24 cellular contexts compared by ENCODE assay signal in genomic region chr13:42964681-42965305, GRCh38. TPM values are rescaled to one million over a fixed set of nuclear protein-coding genes. Genes with fewer than 3 reads are reported as not detected.
A peak's percentile ranks its signal among the peaks of the same experiment; 100 is the strongest.
DNase-seq lines count a peak whose midpoint lies in the region; ATAC-seq, FAIRE-seq and TF ChIP-seq lines count a peak whose summit lies in the region.
"Had no signal": no experiment of that assay in that cellular context is flagged by ENCODE, and none has a peak within 500 bp of the region (broad histone marks: within the 10 kb centered on the region; RNA-seq: fewer than 3 reads in every experiment).

No MANE protein-coding gene starts in this region.

- H3K27ac ChIP-seq in kidney (ENCODE audit: low read depth in 2 of 2, low read length in 2 of 2), result no peak overlapping the region
- H3K27ac ChIP-seq: A549, KMS-11 had no signal

- H3K4me1 Mint-ChIP-seq in activated T-helper 2 cell treated with anti-CD3 and anti-CD28 coated beads, Interferon-gamma antibody, Interleukin-2, Interleukin-4, amounts not matched to agents 10 μg/mL and 5 μg/mL and 100 μg/mL, durations not matched to agents 14 hours and 24 hours and 36 hours (ENCODE audit: low read depth), result peaks cover 4% of the 10 kb centered on the region
- peaks cover 33% of the 10 kb centered on the region for H3K4me1 Mint-ChIP-seq in osteocyte (ENCODE audit: unreplicated experiment)

- no peak for TF ChIP-seq CTCF in AG10803 (conservative IDR thresholded peaks at IDR 0.05; ENCODE audit: low read length)
- no peak for TF ChIP-seq CTCF in fibroblast of villous mesenchyme (IDR thresholded peaks at IDR 0.05; ENCODE audit: insufficient read depth, low read depth, low read length)
- no peak for TF ChIP-seq CTCF in osteocyte (IDR thresholded peaks at IDR 0.05)
- TF ChIP-seq CTCF in kidney (IDR thresholded peaks at IDR 0.05; ENCODE audit: borderline replicate concordance, extremely low read depth, insufficient read depth), result no peak

- H3K9ac ChIP-seq in kidney (ENCODE audit: low read length in 2 of 2), result no peak overlapping the region
- H3K9ac ChIP-seq: KMS-11, SK-N-SH had no signal

- H3K36me3 Mint-ChIP-seq in activated T-helper 2 cell treated with anti-CD3 and anti-CD28 coated beads, Interferon-gamma antibody, Interleukin-2, Interleukin-4, amounts not matched to agents 10 μg/mL and 5 μg/mL and 100 μg/mL, durations not matched to agents 14 hours and 24 hours and 36 hours (ENCODE audit: low read depth), result peaks cover 61% of the 10 kb centered on the region
- peaks cover 21% of the 10 kb centered on the region for H3K36me3 Mint-ChIP-seq in osteocyte (ENCODE audit: unreplicated experiment)

- peak overlapping the region; percentile 12 for H3K27ac Mint-ChIP-seq in activated T-helper 2 cell treated with anti-CD3 and anti-CD28 coated beads, Interferon-gamma antibody, Interleukin-2, Interleukin-4, amounts not matched to agents 10 μg/mL and 5 μg/mL and 100 μg/mL, durations not matched to agents 14 hours and 24 hours and 36 hours
- peak overlapping the region; percentile 61 for H3K27ac Mint-ChIP-seq in osteocyte (ENCODE audit: unreplicated experiment)
- H3K27ac Mint-ChIP-seq: CD4-positive, CD25-positive, alpha-beta regulatory T cell; GM23338 had no signal

- H3K4me3 Mint-ChIP-seq in activated T-helper 2 cell treated with anti-CD3 and anti-CD28 coated beads, Interferon-gamma antibody, Interleukin-2, Interleukin-4, amounts not matched to agents 10 μg/mL and 5 μg/mL and 100 μg/mL, durations not matched to agents 14 hours and 24 hours and 36 hours (ENCODE audit: low read depth), result no peak overlapping the region
- H3K4me3 Mint-ChIP-seq in osteocyte (ENCODE audit: unreplicated experiment), result no peak overlapping the region
- H3K4me3 Mint-ChIP-seq: CD4-positive, CD25-positive, alpha-beta regulatory T cell; GM23338 had no signal

- H3K27me3 Mint-ChIP-seq in activated T-helper 2 cell treated with anti-CD3 and anti-CD28 coated beads, Interferon-gamma antibody, Interleukin-2, Interleukin-4, amounts not matched to agents 10 μg/mL and 5 μg/mL and 100 μg/mL, durations not matched to agents 14 hours and 24 hours and 36 hours (ENCODE audit: low read depth), result no peaks in the 10 kb centered on the region
- no peaks in the 10 kb centered on the region for H3K27me3 Mint-ChIP-seq in osteocyte (ENCODE audit: unreplicated experiment)
- H3K27me3 Mint-ChIP-seq: CD4-positive, CD25-positive, alpha-beta regulatory T cell had no signal

- no peaks in the 10 kb centered on the region for H3K9me3 ChIP-seq in kidney (ENCODE audit: control insufficient read depth in 1 of 2, low read length in 2 of 2)
- H3K9me3 ChIP-seq: A549, HAP-1, SK-N-SH had no signal

- peaks cover 0 to 5% of the 10 kb centered on the region in 2 donors for H3K4me1 ChIP-seq in kidney (ENCODE audit: control insufficient read depth in 1 of 2, insufficient read depth in 1 of 2, low read depth in 1 of 2, low read length in 2 of 2)

- no peak for FAIRE-seq in kidney (lab: Jason Lieb, UNC)
- FAIRE-seq: A549, GM12878, HTR-8/SVneo had no signal

- H3K9me3 Mint-ChIP-seq in activated T-helper 2 cell treated with anti-CD3 and anti-CD28 coated beads, Interferon-gamma antibody, Interleukin-2, Interleukin-4, amounts not matched to agents 10 μg/mL and 5 μg/mL and 100 μg/mL, durations not matched to agents 14 hours and 24 hours and 36 hours, result no peaks in the 10 kb centered on the region
- H3K9me3 Mint-ChIP-seq in osteocyte (ENCODE audit: unreplicated experiment), result no peaks in the 10 kb centered on the region
- H3K9me3 Mint-ChIP-seq: CD4-positive, CD25-positive, alpha-beta regulatory T cell; GM23338 had no signal

- H3K4me3 ChIP-seq in AG10803 (ENCODE audit: low read length), result no peak overlapping the region
- no peak overlapping the region for H3K4me3 ChIP-seq in fibroblast of villous mesenchyme (ENCODE audit: low read depth, low read length)
- no peak overlapping the region for H3K4me3 ChIP-seq in kidney (ENCODE audit: low read length in 2 of 2)
- H3K4me3 ChIP-seq: A549, GM12878, GM23338, HAP-1 had no signal

- DNase-seq in AG10803 (ENCODE audit: low read depth), result peak; percentile 33
- DNase-seq in activated T-helper 2 cell treated with anti-CD3 and anti-CD28 coated beads, Interferon-gamma antibody, Interleukin-2, Interleukin-4, amounts not matched to agents 10 μg/mL and 5 μg/mL and 100 μg/mL, durations not matched to agents 14 hours and 24 hours and 36 hours (ENCODE audit: low spot score), result no peak
- DNase-seq in fibroblast of villous mesenchyme (ENCODE audit: low read depth), result peak; percentile 48
- DNase-seq in osteocyte (ENCODE audit: extremely low spot score, unreplicated experiment), result no peak
- no peak for DNase-seq in kidney
- DNase-seq in DMS79 (lab: John Stamatoyannopoulos, UW), result no peak
- DNase-seq: CD4-positive, CD25-positive, alpha-beta regulatory T cell; NCI-H1092 treated with DMSO at 0.1 percent for 48 hours; NCI-H1436 treated with DMSO at 0.1 percent for 48 hours; NCI-H1930; NCI-H2227 treated with DMSO at 0.1 percent for 48 hours; NCI-H510A; NCI-H748 treated with DMSO at 0.1 percent for 48 hours; NK-92 treated with Interleukin-12 subunit alpha and Interleukin-12 subunit beta, amount 100 ng/mL, for 24 hours; SIG-M5; SK-N-SH had no signal

- ATAC-seq in GM21367 (IDR thresholded peaks at IDR 0.05; ENCODE audit: unreplicated experiment), result no peak
- ATAC-seq: A549, GM12878, GM23338, Panc1 had no signal

- H3K36me3 ChIP-seq in kidney (ENCODE audit: control insufficient read depth in 1 of 2, insufficient read depth in 2 of 2, low read length in 2 of 2), result peaks cover 8% of the 10 kb centered on the region in 2 donors
- H3K36me3 ChIP-seq: HAP-1 had no signal

- intact Hi-C loops in activated T-helper 2 cell treated with anti-CD3 and anti-CD28 coated beads, Interferon-gamma antibody, Interleukin-2, Interleukin-4, amounts not matched to agents 10 μg/mL and 5 μg/mL and 100 μg/mL, durations not matched to agents 14 hours and 24 hours and 36 hours (cut with micrococcal nuclease), result no loop called here
- intact Hi-C loops in kidney (cut with DNase I), result no loop called here

RNA-seq across cellular contexts. Expression of gene EPSTI1, which starts 27.2 kb away (rescaled TPM):
- 10.3 and 11.9 TPM in 2 replicates for total RNA-seq in activated T-helper 2 cell treated with anti-CD3 and anti-CD28 coated beads, Interferon-gamma antibody, Interleukin-2, Interleukin-4, amounts not matched to agents 10 μg/mL and 5 μg/mL and 100 μg/mL, durations not matched to agents 14 hours and 24 hours and 36 hours
- 9.0 and 15.1 TPM in 2 replicates for total RNA-seq in fibroblast of villous mesenchyme
- total RNA-seq in osteocyte, result 10.5 and 13.2 TPM in 2 replicates
- total RNA-seq in kidney, result 12.2 TPM
- 11.2 TPM for polyA plus RNA-seq in kidney (ENCODE audit: insufficient read depth, low read depth, low replicate concordance)

RNA-seq across cellular contexts. Expression of gene DNAJC15, which starts 58.6 kb away (rescaled TPM):
- 18.0 and 18.8 TPM in 2 replicates for total RNA-seq in activated T-helper 2 cell treated with anti-CD3 and anti-CD28 coated beads, Interferon-gamma antibody, Interleukin-2, Interleukin-4, amounts not matched to agents 10 μg/mL and 5 μg/mL and 100 μg/mL, durations not matched to agents 14 hours and 24 hours and 36 hours
- total RNA-seq in fibroblast of villous mesenchyme, result 4.7 and 6.1 TPM in 2 replicates
- total RNA-seq in osteocyte, result 22.5 and 24.5 TPM in 2 replicates
- 18.8 TPM for total RNA-seq in kidney
- 31.0 TPM for polyA plus RNA-seq in kidney (ENCODE audit: insufficient read depth, low read depth, low replicate concordance)

Comparison
In these comparisons a context has a peak if more than half of its experiments do, and no peak if none do; other contexts are left out.
1. DNase-seq: peak in AG10803 (single experiment) and fibroblast of villous mesenchyme (single experiment); none in activated T-helper 2 cell treated with anti-CD3 and anti-CD28 coated beads, Interferon-gamma antibody, Interleukin-2, Interleukin-4, amounts not matched to agents 10 μg/mL and 5 μg/mL and 100 μg/mL, durations not matched to agents 14 hours and 24 hours and 36 hours (single experiment), osteocyte (single experiment), kidney (single experiment) and DMS79 (single experiment).